2 cellular contexts compared by ENCODE assay signal in genomic region chr1:184078564-184079107, GRCh38.
A peak's percentile ranks its signal among the peaks of the same experiment; 100 is the strongest.
TF ChIP-seq lines count a peak whose summit lies in the region.

No MANE protein-coding gene starts in this region.

TF ChIP-seq in A549, 52 proteins besides CTCF, POLR2A, EP300 and RAD21:
- peak; percentile 50 for TF ChIP-seq MAFK (IDR thresholded peaks at IDR 0.05; ENCODE audit: partially characterized antibody)
- no peak for TF ChIP-seq NFE2L2 (conservative IDR thresholded peaks at IDR 0.05; ENCODE audit: low read length)
- no peak for TF ChIP-seq RFX5 (IDR thresholded peaks at IDR 0.05)
- no peak for TF ChIP-seq ZC3H11A (IDR thresholded peaks at IDR 0.05)
- no peak for TF ChIP-seq ESRRA (IDR thresholded peaks at IDR 0.05; ENCODE audit: borderline replicate concordance, low read length)

TF ChIP-seq in IMR-90, 13 proteins besides CTCF, POLR2A, EP300 and RAD21:
- TF ChIP-seq MAZ (IDR thresholded peaks at IDR 0.05; ENCODE audit: borderline replicate concordance, low read depth, low read length): no peak
- TF ChIP-seq MAFK (IDR thresholded peaks at IDR 0.05; ENCODE audit: low read depth, low read length): peak; percentile 54
- TF ChIP-seq BHLHE40 (IDR thresholded peaks at IDR 0.05; ENCODE audit: low read depth, low read length): no peak
TF ChIP-seq in IMR-90: peak in this region for 1.
